8 cellular contexts compared by ENCODE assay signal in the genomic region with DNA sequence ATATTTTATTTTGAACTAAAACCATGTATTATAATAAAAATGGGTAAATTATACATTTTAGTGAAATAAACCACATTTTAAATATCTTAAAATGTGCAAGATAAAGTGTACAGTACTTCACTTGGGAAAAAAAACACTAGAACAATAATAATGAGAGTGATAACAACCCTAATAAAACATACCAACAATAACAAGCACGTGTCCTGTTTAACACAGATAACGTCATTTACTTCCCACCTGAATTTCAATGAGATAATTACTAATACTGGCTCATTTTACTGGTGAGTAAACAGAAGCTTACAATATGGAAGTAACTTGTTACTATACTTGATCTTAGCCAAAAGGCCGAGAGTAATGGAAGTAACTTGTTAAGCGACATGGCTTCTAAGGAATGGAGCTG.
"Had no signal": no experiment of that assay in that cellular context is flagged by ENCODE, and none has a peak within 500 bp of the region (broad histone marks: within the 10 kb centered on the region; RNA-seq: fewer than 3 reads in every experiment).

No MANE protein-coding gene starts in this region.

- H2AFZ ChIP-seq: GM23248 had no signal

- H3K27ac ChIP-seq: GM23248 had no signal

- FAIRE-seq: HTR-8/SVneo, K562 had no signal

- H3K9ac ChIP-seq: GM23248 had no signal

- H3K4me3 ChIP-seq: GM23248, HAP-1, K562 had no signal

- ATAC-seq: HCT116, K562 had no signal

- H3K36me3 ChIP-seq: HAP-1 had no signal

- DNase-seq: GM23248, GOT3, H7, IMR-90 had no signal

- H3K9me3 ChIP-seq: HAP-1 had no signal
